9 cellular contexts compared by ENCODE assay signal in the genomic region with DNA sequence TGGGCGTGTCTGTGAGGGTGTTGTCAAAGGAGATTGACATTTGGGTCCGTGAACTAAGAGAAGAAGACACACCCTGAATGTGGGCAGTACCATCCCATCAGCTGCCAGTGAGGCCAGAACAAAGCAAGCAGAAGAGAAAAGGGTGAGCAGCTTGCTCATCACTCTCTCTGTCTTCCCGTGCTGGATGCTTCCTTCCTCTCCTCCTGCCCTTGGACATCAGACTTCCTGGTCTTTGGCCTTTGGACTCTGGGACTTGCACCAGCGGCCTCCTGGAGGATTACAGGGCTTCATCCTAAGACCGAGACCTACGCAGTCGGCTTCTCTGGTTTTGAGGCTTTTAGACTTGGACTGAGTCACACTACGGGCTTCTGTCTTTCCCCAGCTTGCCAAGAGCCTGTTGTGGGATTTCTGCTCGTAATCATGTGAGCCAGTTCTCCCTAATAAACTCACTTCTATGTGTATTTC. TPM values are rescaled to one million over a fixed set of nuclear protein-coding genes. Genes with fewer than 3 reads are reported as not detected.
DNase-seq lines count a peak whose midpoint lies in the region; ATAC-seq and TF ChIP-seq lines count a peak whose summit lies in the region.
"Had no signal": no experiment of that assay in that cellular context is flagged by ENCODE, and none has a peak within 500 bp of the region (broad histone marks: within the 10 kb centered on the region; RNA-seq: fewer than 3 reads in every experiment).

No MANE protein-coding gene starts in this region.

- CTCF ChIA-PET in WTC11 (lab: Charles Lee), result interaction anchor here (0.8 to 1.6 kb wide), 4 partner anchors 9 to 76 kb away, joined by 3 to 8 read pairs (median 4); partner anchors contain the start of gene APOL2

- H3K4me1 Mint-ChIP-seq in WTC11, result peaks cover 15% of the 10 kb centered on the region

- H3K27ac ChIP-seq in left ventricle myocardium inferior (replicated peaks), result peak overlapping the region; percentile 49
- H3K27ac ChIP-seq: thoracic aorta had no signal

- peaks cover 1% of the 10 kb centered on the region for H3K27me3 Mint-ChIP-seq in WTC11 (ENCODE audit: low read depth)

- intact Hi-C loops in left ventricle myocardium inferior (cut with micrococcal nuclease), result no loop called here

- H3K36me3 Mint-ChIP-seq in WTC11, result no peaks in the 10 kb centered on the region

- peak; percentile 47 for ATAC-seq in WTC11
- ATAC-seq in HG03135 (IDR thresholded peaks at IDR 0.05; ENCODE audit: unreplicated experiment), result no peak

- H3K4me1 ChIP-seq in left ventricle myocardium inferior, result peaks cover 25% of the 10 kb centered on the region

- no peaks in the 10 kb centered on the region for H3K9me3 ChIP-seq in left ventricle myocardium inferior (replicated peaks)
- H3K9me3 ChIP-seq: spleen, thoracic aorta had no signal

- H3K9me3 Mint-ChIP-seq in WTC11, result no peaks in the 10 kb centered on the region

- no peak overlapping the region for H3K4me3 Mint-ChIP-seq in WTC11

- H3K27ac Mint-ChIP-seq in WTC11, result no peak overlapping the region

- no peak overlapping the region for H3K4me3 ChIP-seq in left ventricle myocardium inferior
- H3K4me3 ChIP-seq: spleen, thoracic aorta had no signal

- TF ChIP-seq CTCF in WTC11 (IDR thresholded peaks at IDR 0.05), result no peak
- TF ChIP-seq CTCF in left ventricle myocardium inferior (IDR thresholded peaks at IDR 0.05; ENCODE audit: borderline replicate concordance), result no peak

- DNase-seq in M059J (ENCODE audit: low read depth) (peak; percentile 78), WTC11 (ENCODE audit: low spot score) (no peak), left ventricle myocardium inferior (no peak), stromal cell of bone marrow (ENCODE audit: low read depth) (peak; percentile 77), middle frontal gyrus (ENCODE audit: extremely low spot score, low spot score) (no peak)
- DNase-seq in activated CD4-positive, alpha-beta T cell treated with anti-CD3 and anti-CD28 coated beads for 4 hours, result no peak
- DNase-seq: spleen had no signal

- POLR2A ChIA-PET in WTC11 (lab: Charles Lee), result no interaction called here

- no peaks in the 10 kb centered on the region for H3K27me3 ChIP-seq in left ventricle myocardium inferior (ENCODE audit: low read depth)

- no peaks in the 10 kb centered on the region for H3K36me3 ChIP-seq in left ventricle myocardium inferior
- H3K36me3 ChIP-seq: thoracic aorta had no signal

TF ChIP-seq in WTC11, 78 proteins besides CTCF, POLR2A, EP300 and RAD21 (continues in another document):
- TF ChIP-seq MAX (CRISPR knock-in tag; IDR thresholded peaks at IDR 0.05) (no peak), JAZF1 (CRISPR knock-in tag; IDR thresholded peaks at IDR 0.05) (no peak), TEAD1 (CRISPR knock-in tag; IDR thresholded peaks at IDR 0.05) (no peak), USF1 (CRISPR knock-in tag; IDR thresholded peaks at IDR 0.05) (no peak), PRDM15 (CRISPR knock-in tag; IDR thresholded peaks at IDR 0.05) (no peak), CREB1 (CRISPR knock-in tag; IDR thresholded peaks at IDR 0.05) (no peak), ZNF512 (CRISPR knock-in tag; IDR thresholded peaks at IDR 0.05; ENCODE audit: borderline replicate concordance) (no peak), ZNF423 (CRISPR knock-in tag; IDR thresholded peaks at IDR 0.05) (no peak), FOXP1 (CRISPR knock-in tag; IDR thresholded peaks at IDR 0.05; ENCODE audit: borderline replicate concordance) (no peak), E2F1 (CRISPR knock-in tag; IDR thresholded peaks at IDR 0.05) (no peak), CREM (CRISPR knock-in tag; IDR thresholded peaks at IDR 0.05) (no peak)
- TF ChIP-seq, protein P1, sequence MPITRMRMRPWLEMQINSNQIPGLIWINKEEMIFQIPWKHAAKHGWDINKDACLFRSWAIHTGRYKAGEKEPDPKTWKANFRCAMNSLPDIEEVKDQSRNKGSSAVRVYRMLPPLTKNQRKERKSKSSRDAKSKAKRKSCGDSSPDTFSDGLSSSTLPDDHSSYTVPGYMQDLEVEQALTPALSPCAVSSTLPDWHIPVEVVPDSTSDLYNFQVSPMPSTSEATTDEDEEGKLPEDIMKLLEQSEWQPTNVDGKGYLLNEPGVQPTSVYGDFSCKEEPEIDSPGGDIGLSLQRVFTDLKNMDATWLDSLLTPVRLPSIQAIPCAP (CRISPR knock-in tag; IDR thresholded peaks at IDR 0.05), result no peak
- TF ChIP-seq, protein P2, sequence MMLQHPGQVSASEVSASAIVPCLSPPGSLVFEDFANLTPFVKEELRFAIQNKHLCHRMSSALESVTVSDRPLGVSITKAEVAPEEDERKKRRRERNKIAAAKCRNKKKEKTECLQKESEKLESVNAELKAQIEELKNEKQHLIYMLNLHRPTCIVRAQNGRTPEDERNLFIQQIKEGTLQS (CRISPR knock-in tag; conservative IDR thresholded peaks at IDR 0.05), result no peak
- TF ChIP-seq, protein P3, sequence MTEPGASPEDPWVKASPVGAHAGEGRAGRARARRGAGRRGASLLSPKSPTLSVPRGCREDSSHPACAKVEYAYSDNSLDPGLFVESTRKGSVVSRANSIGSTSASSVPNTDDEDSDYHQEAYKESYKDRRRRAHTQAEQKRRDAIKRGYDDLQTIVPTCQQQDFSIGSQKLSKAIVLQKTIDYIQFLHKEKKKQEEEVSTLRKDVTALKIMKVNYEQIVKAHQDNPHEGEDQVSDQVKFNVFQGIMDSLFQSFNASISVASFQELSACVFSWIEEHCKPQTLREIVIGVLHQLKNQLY (CRISPR knock-in tag; IDR thresholded peaks at IDR 0.05), result no peak

RNA-seq across cellular contexts. Expression of gene APOL2, which starts 18.8 kb away (rescaled TPM):
- total RNA-seq in M059J (2014; rRNA removed; shearing (Covaris generic)), result 45.6 and 64.3 TPM in 2 replicates
- total RNA-seq in WTC11 (2021) (11.2 to 12.5 TPM (median 12.4 TPM) in 3 replicates), left ventricle myocardium inferior (69.6 TPM)

RNA-seq across cellular contexts. Expression of gene APOL4, which starts 18.9 kb away (rescaled TPM):
- total RNA-seq in M059J (2014; rRNA removed; shearing (Covaris generic)), result 0.10 TPM in 1 of 2 replicates, not detected in the other
- total RNA-seq in WTC11 (2021), result 0.07 to 0.31 TPM in 2 of 3 replicates, not detected in the other
- 4.7 TPM for total RNA-seq in left ventricle myocardium inferior

RNA-seq across cellular contexts. Expression of gene APOL1, which starts 32.4 kb away (rescaled TPM):
- 24.0 and 31.5 TPM in 2 replicates for total RNA-seq in M059J (2014; rRNA removed; shearing (Covaris generic))
- total RNA-seq in WTC11 (2021), result 0.27 to 0.41 TPM (median 0.35 TPM) in 3 replicates
- 15.2 TPM for total RNA-seq in left ventricle myocardium inferior

RNA-seq across cellular contexts. Expression of gene APOL3, which starts 59.9 kb away (rescaled TPM):
- 11.7 and 12.4 TPM in 2 replicates for total RNA-seq in M059J (2014; rRNA removed; shearing (Covaris generic))
- total RNA-seq in WTC11 (2021), result 0.26 to 0.60 TPM (median 0.32 TPM) in 3 replicates
- 21.3 TPM for total RNA-seq in left ventricle myocardium inferior

Comparison
In these comparisons a context has a peak if more than half of its experiments do, and no peak if none do; other contexts are left out.
1. DNase-seq: peak in M059J (single experiment) and stromal cell of bone marrow (single experiment); none in WTC11 (single experiment), left ventricle myocardium inferior (single experiment), middle frontal gyrus (single experiment) and activated CD4-positive, alpha-beta T cell treated with anti-CD3 and anti-CD28 coated beads for 4 hours (0 of 2).
2. RNA of gene APOL1, which starts 32.4 kb away (total RNA-seq): 24.0 to 31.5 TPM in M059J and 15.2 TPM in left ventricle myocardium inferior (single experiment); 0.27 to 0.41 TPM in WTC11; every median in the first group is over 10 times any median in the second.